Comparison of ENCODE assay signal across 23 cellular contexts in genomic region chr10:75418287-75418686, GRCh38. TPM values are rescaled to one million over a fixed set of nuclear protein-coding genes. Genes with fewer than 3 reads are reported as not detected.
DNase-seq lines count a peak whose midpoint lies in the region; ATAC-seq, FAIRE-seq and TF ChIP-seq lines count a peak whose summit lies in the region.
"Had no signal": no experiment of that assay in that cellular context is flagged by ENCODE, and none has a peak within 500 bp of the region (broad histone marks: within the 10 kb centered on the region; RNA-seq: fewer than 3 reads in every experiment).

No MANE protein-coding gene starts in this region.

- WGBS in K562 (ENCODE audit: insufficient coverage, low coverage, missing lambda C conversion rate) = 1% methylated on average over 4 of the region's 4 CpGs

- H3K27me3 ChIP-seq in breast epithelium (no peaks in the 10 kb centered on the region), K562 (ENCODE audit: control insufficient read depth in 2 of 2, insufficient read depth in 2 of 2, low read length in 2 of 2) (peaks cover 10 to 25% of the 10 kb centered on the region in 2 experiments; a peak in 4 of 5 replicates)

- BruUV-seq in MCF 10A (replicated peaks; lab: Mats Ljungman, UMichigan) (no TSS peak), K562 (replicated peaks; lab: Mats Ljungman, UMichigan) (no TSS peak)

- H3K27ac Mint-ChIP-seq in MCF 10A (ENCODE audit: low read depth, unreplicated experiment) = no peak overlapping the region
- H3K27ac Mint-ChIP-seq: B cell, H9 had no signal

- POLR2A ChIA-PET in MCF 10A (lab: Yijun Ruan, JAX) (interaction anchor here (2.0 kb wide), 1 partner anchor 11 kb away, joined by 14 read pairs; no protein-coding TSS in a partner anchor), K562 (lab: Yijun Ruan, JAX) (interaction anchor here (1.3 kb wide), 1 partner anchor 9 kb away, joined by 3 read pairs; no protein-coding TSS in a partner anchor)

- TF ChIP-seq EP300 in K562 (IDR thresholded peaks at IDR 0.05; ENCODE audit: low read length) = no peak

- H4K20me1 ChIP-seq in K562 (replicated peaks; ENCODE audit: control insufficient read depth, insufficient read depth, low read length) = no peaks in the 10 kb centered on the region

- H2AFZ ChIP-seq in K562 (ENCODE audit: low read depth, low read length) = no peak overlapping the region

- H3K79me2 ChIP-seq in K562 (ENCODE audit: control insufficient read depth, insufficient read depth, low read length) = no peaks in the 10 kb centered on the region

- CTCF ChIA-PET in MCF 10A (lab: Yijun Ruan, JAX) = no interaction called here
- CTCF ChIA-PET in K562 (lab: Yijun Ruan, JAX; ENCODE audit: low intra/inter-chr PET ratio) = no interaction called here

- no peak for FAIRE-seq in K562 (lab: Jason Lieb, UNC)
- FAIRE-seq: A204.1, D721Med, GM12891 had no signal

- H3K9me1 ChIP-seq in K562 (ENCODE audit: control insufficient read depth, insufficient read depth, low read length) = no peaks in the 10 kb centered on the region

- intact Hi-C loops in MCF 10A (cut with micrococcal nuclease) (no loop called here), breast epithelium (cut with DNase I; ENCODE audit: low total_unique reads) (no loop called here), K562 (cut with micrococcal nuclease) (no loop called here)

- no peaks in the 10 kb centered on the region for H3K9me3 Mint-ChIP-seq in MCF 10A (ENCODE audit: unreplicated experiment)
- H3K9me3 Mint-ChIP-seq: CD14-positive monocyte, H9 had no signal

- in situ Hi-C loops in K562 (cut with MboI) = no loop called here

- H3K4me3 ChIP-seq in breast epithelium = no peak overlapping the region
- no peak overlapping the region for H3K4me3 ChIP-seq in K562

- no peak overlapping the region for H3K27ac ChIP-seq in breast epithelium
- no peak overlapping the region for H3K27ac ChIP-seq in K562 (ENCODE audit: extremely low read depth, low read depth, low read length)

- no peaks in the 10 kb centered on the region for H3K9me3 ChIP-seq in breast epithelium
- no peaks in the 10 kb centered on the region for H3K9me3 ChIP-seq in K562 (replicated peaks; ENCODE audit: control insufficient read depth, insufficient read depth, low read depth, low read length)

- ATAC-seq in K562 = peak; percentile 63; the same call in 2 of the 3 replicates
- no peak for ATAC-seq in HG02870 (IDR thresholded peaks at IDR 0.05; ENCODE audit: unreplicated experiment)

- no peaks in the 10 kb centered on the region for H3K4me1 Mint-ChIP-seq in MCF 10A (ENCODE audit: insufficient read depth, unreplicated experiment)
- H3K4me1 Mint-ChIP-seq: B cell, CD14-positive monocyte had no signal

- no peak overlapping the region for H3K4me3 Mint-ChIP-seq in MCF 10A (ENCODE audit: unreplicated experiment)
- H3K4me3 Mint-ChIP-seq: B cell, CD14-positive monocyte, H9 had no signal

- peak; percentile 9 for DNase-seq in MCF 10A (ENCODE audit: unreplicated experiment)
- no peak for DNase-seq in breast epithelium (ENCODE audit: low spot score in 2 of 2)
- DNase-seq in MV-4-11 (lab: John Stamatoyannopoulos, UW) = peak; percentile 58
- no peak for DNase-seq in K562 (ENCODE audit: extremely low read depth in 1 of 4, low spot score in 3 of 4)
- DNase-seq in hypothalamus (lab: John Stamatoyannopoulos, UW) = no peak
- DNase-seq in putamen (ENCODE audit: low spot score) = no peak
- DNase-seq: NCI-H1092 treated with DMSO at 0.1 percent for 48 hours, NCI-H2029 treated with DMSO at 0.1 percent for 48 hours, NCI-H2171, NCI-H524 treated with DMSO at 0.1 percent for 48 hours, NCI-H82, Right ventricle myocardium superior, SW 1271, T-helper 2 cell had no signal

- H3K4me2 ChIP-seq in K562 (ENCODE audit: insufficient read depth, low read length) = no peak overlapping the region

- H3K36me3 ChIP-seq in breast epithelium (no peaks in the 10 kb centered on the region), K562 (ENCODE audit: control insufficient read depth, insufficient read depth, low read length) (no peaks in the 10 kb centered on the region)

- no peak for TF ChIP-seq POLR2A in breast epithelium (IDR thresholded peaks at IDR 0.05)
- TF ChIP-seq POLR2A in K562 (conservative IDR thresholded peaks at IDR 0.05) = no peak

- no peak overlapping the region for H3K9ac ChIP-seq in K562 (ENCODE audit: insufficient read depth in 1 of 2, low read depth in 2 of 2, low read length in 2 of 2)

- TF ChIP-seq CTCF in MCF 10A (IDR thresholded peaks at IDR 0.05; ENCODE audit: unreplicated experiment) (no peak), breast epithelium (IDR thresholded peaks at IDR 0.05) (no peak), K562 (IDR thresholded peaks at IDR 0.05 in 2 of 3, conservative IDR thresholded peaks at IDR 0.05 in 1 of 3; ENCODE audit: insufficient read depth in 2 of 3, low read depth in 1 of 3, low read length in 3 of 3) (no peak)

- TF ChIP-seq RAD21 in K562 (CRISPR knock-in tag; conservative IDR thresholded peaks at IDR 0.05 in 1 of 2, IDR thresholded peaks at IDR 0.05 in 1 of 2) = no peak

- H3K4me1 ChIP-seq in breast epithelium (no peaks in the 10 kb centered on the region), K562 (replicated peaks in 1 of 2; ENCODE audit: control insufficient read depth in 2 of 2, insufficient read depth in 2 of 2, low read length in 2 of 2) (no peaks in the 10 kb centered on the region)

- no peaks in the 10 kb centered on the region for H3K36me3 Mint-ChIP-seq in MCF 10A (ENCODE audit: insufficient read depth, unreplicated experiment)
- H3K36me3 Mint-ChIP-seq: CD14-positive monocyte had no signal

- no peaks in the 10 kb centered on the region for H3K27me3 Mint-ChIP-seq in MCF 10A (ENCODE audit: insufficient read depth, unreplicated experiment)

TF ChIP-seq in K562, 482 proteins besides CTCF, POLR2A, EP300 and RAD21 (continues in another document):
- TF ChIP-seq TFAM (CRISPR knock-in tag; conservative IDR thresholded peaks at IDR 0.05) = no peak
- TF ChIP-seq HDGF (IDR thresholded peaks at IDR 0.05) = no peak
- no peak for TF ChIP-seq CHD2 (IDR thresholded peaks at IDR 0.05; ENCODE audit: low read depth, low read length)
- no peak for TF ChIP-seq PTBP1 (IDR thresholded peaks at IDR 0.05; ENCODE audit: low read depth, low read length)
- no peak for TF ChIP-seq SMAD3 (CRISPR knock-in tag; conservative IDR thresholded peaks at IDR 0.05)
- no peak for TF ChIP-seq PPARD (CRISPR knock-in tag; IDR thresholded peaks at IDR 0.05)
- no peak for TF ChIP-seq KDM1A (IDR thresholded peaks at IDR 0.05)
- no peak for TF ChIP-seq CREB3 (tag; conservative IDR thresholded peaks at IDR 0.05; ENCODE audit: low read depth)
- TF ChIP-seq ZNF311 (CRISPR knock-in tag; IDR thresholded peaks at IDR 0.05) = no peak
- TF ChIP-seq NCOA2 (IDR thresholded peaks at IDR 0.05; ENCODE audit: partially characterized antibody in 2 of 2) = no peak
- TF ChIP-seq STAG1 (CRISPR knock-in tag; IDR thresholded peaks at IDR 0.05; ENCODE audit: borderline replicate concordance) = no peak

RNA-seq across cellular contexts. Expression of gene LRMDA, which starts 13.1 kb away (rescaled TPM):
- not detected in 2 replicates for total RNA-seq in MCF 10A (2022)
- 10 to 100 TPM in 2 of 3 donors, 1 to 10 TPM in 1; 8.3 to 17.1 (median 11.1) TPM for total RNA-seq in breast epithelium
- total RNA-seq in K562 (2011; cell fraction: chromatin; rRNA removed; ENCODE audit: low replicate concordance) = not detected in 2 replicates
- total RNA-seq in K562 (2011; cell fraction: nucleolus; rRNA removed) = not detected in 2 replicates
- total RNA-seq in K562 (2011; cell fraction: nucleoplasm; rRNA removed) = not detected in 2 replicates
- not detected in 2 replicates for total RNA-seq in K562 (2014; rRNA removed)
- total RNA-seq in K562 (2014; rRNA removed; fragmentation: Illumina TruSeq; extraction: Trizol) = not detected in 2 replicates
- total RNA-seq in K562 (2015; rRNA removed; fragmentation: Illumina TruSeq; extraction: Trizol) = 0.25 and 0.26 TPM in 2 replicates
- total RNA-seq in K562 (2021) = not detected in 2 replicates
- polyA plus RNA-seq in K562 (2011; rRNA removed) = not detected in 2 replicates
- not detected in 2 replicates for polyA plus RNA-seq in K562 (2011; cell fraction: cytosol; rRNA removed)
- not detected in 2 replicates for polyA plus RNA-seq in K562 (2011; cell fraction: nucleus; rRNA removed)
- 2.2 TPM in 1 of 2 replicates, not detected in the other for polyA plus RNA-seq in K562 (2012)
- polyA plus RNA-seq in K562 (2014; fragmentation: Illumina TruSeq; extraction: Trizol) = not detected in 2 replicates
- polyA plus RNA-seq in K562 (2014; fragmentation: Nextera tagmentation; extraction: Ambion mirVana) = not detected
- polyA plus RNA-seq in K562 (2014; rRNA removed) = not detected in 2 replicates
- not detected in 2 replicates for polyA minus RNA-seq in K562 (2011; rRNA and poly(A)+ RNA removed)
- polyA minus RNA-seq in K562 (2011; cell fraction: cytosol; rRNA and poly(A)+ RNA removed) = not detected in 2 replicates
- not detected in 2 replicates for polyA minus RNA-seq in K562 (2011; cell fraction: nucleus; rRNA and poly(A)+ RNA removed)
- total RNA-seq: B cell, HT1080, OCI-LY7 had no signal

RNA-seq across cellular contexts. Expression of gene ZNF503, which starts 16.7 kb away (rescaled TPM):
- total RNA-seq in MCF 10A (2022) = 7.3 and 8.1 TPM in 2 replicates
- 10 to 100 TPM in 1 of 3 donors, 1 to 10 TPM in 2; 3.6 to 10.9 (median 7.6) TPM for total RNA-seq in breast epithelium
- total RNA-seq in K562 (2011; cell fraction: chromatin; rRNA removed; ENCODE audit: low replicate concordance) = not detected in 2 replicates
- not detected in 2 replicates for total RNA-seq in K562 (2011; cell fraction: nucleolus; rRNA removed)
- total RNA-seq in K562 (2011; cell fraction: nucleoplasm; rRNA removed) = not detected in 2 replicates
- total RNA-seq in K562 (2014; rRNA removed) = not detected in 2 replicates
- not detected in 2 replicates for total RNA-seq in K562 (2014; rRNA removed; fragmentation: Illumina TruSeq; extraction: Trizol)
- not detected in 2 replicates for total RNA-seq in K562 (2015; rRNA removed; fragmentation: Illumina TruSeq; extraction: Trizol)
- total RNA-seq in K562 (2021) = 0.20 TPM in 1 of 2 replicates, not detected in the other
- not detected in 2 replicates for polyA plus RNA-seq in K562 (2011; rRNA removed)
- not detected in 2 replicates for polyA plus RNA-seq in K562 (2011; cell fraction: cytosol; rRNA removed)
- polyA plus RNA-seq in K562 (2011; cell fraction: nucleus; rRNA removed) = not detected in 2 replicates
- polyA plus RNA-seq in K562 (2012) = 0.05 and 0.07 TPM in 2 replicates
- polyA plus RNA-seq in K562 (2014; fragmentation: Illumina TruSeq; extraction: Trizol) = not detected in 2 replicates
- polyA plus RNA-seq in K562 (2014; fragmentation: Nextera tagmentation; extraction: Ambion mirVana) = not detected
- not detected in 2 replicates for polyA plus RNA-seq in K562 (2014; rRNA removed)
- polyA minus RNA-seq in K562 (2011; rRNA and poly(A)+ RNA removed) = not detected in 2 replicates
- polyA minus RNA-seq in K562 (2011; cell fraction: cytosol; rRNA and poly(A)+ RNA removed) = not detected in 2 replicates
- 0.13 TPM in 1 of 2 replicates, not detected in the other for polyA minus RNA-seq in K562 (2011; cell fraction: nucleus; rRNA and poly(A)+ RNA removed)
- total RNA-seq: B cell, OCI-LY7 had no signal

Comparison
In these comparisons a context has a peak if more than half of its experiments do, and no peak if none do; other contexts are left out.
1. DNase-seq: peak in MCF 10A (single experiment) and MV-4-11 (single experiment); none in breast epithelium (0 of 2), K562 (0 of 4), hypothalamus (0 of 51) and putamen (single experiment).